Comparison of ENCODE assay signal across 1 cellular context in genomic region chr2:54042341-54042740, GRCh38.
TF ChIP-seq lines count a peak whose summit lies in the region.

No MANE protein-coding gene starts in this region.

TF ChIP-seq in HepG2, 621 proteins besides CTCF, POLR2A, EP300 and RAD21:
- TF ChIP-seq ZNF503 (CRISPR knock-in tag; IDR thresholded peaks at IDR 0.05) = no peak
- TF ChIP-seq ZNF616 (CRISPR knock-in tag; IDR thresholded peaks at IDR 0.05; ENCODE audit: low read depth) = no peak
- no peak for TF ChIP-seq ZNF652 (CRISPR knock-in tag; IDR thresholded peaks at IDR 0.05; ENCODE audit: borderline replicate concordance, low read depth)
- TF ChIP-seq ATF7-NPFF (CRISPR knock-in tag; IDR thresholded peaks at IDR 0.05; ENCODE audit: low read depth) = no peak
- no peak for TF ChIP-seq HOMEZ (CRISPR knock-in tag; IDR thresholded peaks at IDR 0.05; ENCODE audit: low read depth)
- no peak for TF ChIP-seq ZMYM4 (CRISPR knock-in tag; IDR thresholded peaks at IDR 0.05)
- TF ChIP-seq ZNF446 (CRISPR knock-in tag; IDR thresholded peaks at IDR 0.05) = no peak
- no peak for TF ChIP-seq ZNF549 (CRISPR knock-in tag; IDR thresholded peaks at IDR 0.05)
- TF ChIP-seq ZNF710 (CRISPR knock-in tag; IDR thresholded peaks at IDR 0.05; ENCODE audit: borderline replicate concordance) = no peak
- no peak for TF ChIP-seq ZNF644 (CRISPR knock-in tag; IDR thresholded peaks at IDR 0.05; ENCODE audit: low read depth)
- TF ChIP-seq ADNP (CRISPR knock-in tag; IDR thresholded peaks at IDR 0.05) = no peak
- no peak for TF ChIP-seq FOXP1 (IDR thresholded peaks at IDR 0.05)
- no peak for TF ChIP-seq FOXP1 (CRISPR knock-in tag; IDR thresholded peaks at IDR 0.05)
- no peak for TF ChIP-seq SUZ12 (IDR thresholded peaks at IDR 0.05; ENCODE audit: low read depth, low read length)
- TF ChIP-seq ZNF430 (CRISPR knock-in tag; IDR thresholded peaks at IDR 0.05) = no peak
- no peak for TF ChIP-seq BRCA1 (CRISPR knock-in tag; IDR thresholded peaks at IDR 0.05)
- no peak for TF ChIP-seq ETS1 (CRISPR knock-in tag; IDR thresholded peaks at IDR 0.05)
- no peak for TF ChIP-seq U2AF2 (IDR thresholded peaks at IDR 0.05; ENCODE audit: low read depth, low read length)
TF ChIP-seq in HepG2: peak in this region for 0.
